Comparison of ENCODE assay signal across 21 cellular contexts in the genomic region with DNA sequence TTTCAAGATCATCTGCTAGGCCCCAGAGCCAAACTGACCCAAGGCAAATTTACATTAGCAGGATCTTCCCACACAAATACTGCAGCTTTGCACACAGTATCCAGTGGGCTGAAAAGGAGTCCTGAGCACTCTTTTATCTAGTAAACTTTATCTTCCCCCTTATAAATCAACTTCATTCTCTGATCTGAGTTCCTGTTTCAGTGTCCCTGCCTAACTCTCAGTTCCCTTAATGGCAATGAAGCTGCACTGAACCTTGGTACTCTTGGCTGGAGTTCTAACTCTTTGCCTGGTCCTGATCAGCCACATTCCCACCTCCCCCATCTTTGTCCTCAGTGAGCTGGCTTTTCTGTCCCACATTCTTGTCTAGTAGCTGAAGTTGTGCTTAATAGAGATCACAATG. TPM values are rescaled to one million over a fixed set of nuclear protein-coding genes. Genes with fewer than 3 reads are reported as not detected.
"Had no signal": no experiment of that assay in that cellular context is flagged by ENCODE, and none has a peak within 500 bp of the region (broad histone marks: within the 10 kb centered on the region; RNA-seq: fewer than 3 reads in every experiment).

No MANE protein-coding gene starts in this region.

- DNase-seq: activated T-cell treated with anti-CD3 and anti-CD28 coated beads, Interleukin-2, amount 50 U/mL, for 24 hours; brain microvascular endothelial cell; central memory CD4-positive, alpha-beta T cell; glutamatergic neuron; immature natural killer cell; left ventricle myocardium inferior; ovary; psoas muscle; spleen; stimulated activated CD4-positive, alpha-beta T cell treated with anti-CD3 and anti-CD28 coated beads, Interleukin-4, amount 100 ng/mL, for 1 hour; stimulated activated naive CD4-positive, alpha-beta T cell treated with Interleukin-2 at 50 U/mL for 16 hours; tibial artery; WERI-Rb-1 had no signal

- H2AFZ ChIP-seq: hepatocyte had no signal

- H3K27me3 Mint-ChIP-seq: activated T-helper 17 cell treated with anti-CD3 and anti-CD28 coated beads, Interleukin-2, amount 50 U/mL, for 72 hours had no signal

- H3K27ac Mint-ChIP-seq: activated naive CD4-positive, alpha-beta T cell treated with anti-CD3 and anti-CD28 coated beads, Interleukin-2, amount 50 U/mL, for 72 hours; activated T-cell treated with anti-CD3 and anti-CD28 coated beads, Interleukin-2, amount 50 U/mL, for 24 hours; activated T-helper 17 cell treated with anti-CD3 and anti-CD28 coated beads, Interleukin-2, amount 50 U/mL, for 72 hours; immature natural killer cell; nephron had no signal

- H3K4me3 ChIP-seq: ascending aorta, esophagus muscularis mucosa, hepatocyte, left ventricle myocardium inferior, ovary, psoas muscle, right atrium auricular region, spleen, tibial artery had no signal

- H3K27me3 ChIP-seq: ascending aorta, brain microvascular endothelial cell, esophagus muscularis mucosa, hepatocyte, neutrophil, ovary, right atrium auricular region, spleen, tibial artery had no signal

- H3K36me3 ChIP-seq: neutrophil, ovary, right atrium auricular region had no signal

- H3K36me3 Mint-ChIP-seq: activated naive CD4-positive, alpha-beta T cell treated with anti-CD3 and anti-CD28 coated beads, Interleukin-2, amount 50 U/mL, for 72 hours; immature natural killer cell had no signal

- H3K4me1 Mint-ChIP-seq: activated T-helper 17 cell treated with anti-CD3 and anti-CD28 coated beads, Interleukin-2, amount 50 U/mL, for 72 hours; immature natural killer cell; nephron had no signal

- H3K4me3 Mint-ChIP-seq: activated T-cell treated with anti-CD3 and anti-CD28 coated beads, Interleukin-2, amount 50 U/mL, for 24 hours; activated T-helper 17 cell treated with anti-CD3 and anti-CD28 coated beads, Interleukin-2, amount 50 U/mL, for 72 hours; immature natural killer cell; nephron had no signal

- H3K4me1 ChIP-seq: ascending aorta, esophagus muscularis mucosa, left ventricle myocardium inferior, psoas muscle, right atrium auricular region, spleen, tibial artery had no signal

- H3K4me2 ChIP-seq: hepatocyte had no signal

- H3K9me3 Mint-ChIP-seq: activated naive CD4-positive, alpha-beta T cell treated with anti-CD3 and anti-CD28 coated beads, Interleukin-2, amount 50 U/mL, for 72 hours; activated T-cell treated with anti-CD3 and anti-CD28 coated beads, Interleukin-2, amount 50 U/mL, for 24 hours; activated T-helper 17 cell treated with anti-CD3 and anti-CD28 coated beads, Interleukin-2, amount 50 U/mL, for 72 hours; immature natural killer cell had no signal

- ATAC-seq: activated naive CD4-positive, alpha-beta T cell treated with anti-CD3 and anti-CD28 coated beads, Interleukin-2, amount 50 U/mL, for 72 hours; activated T-helper 17 cell treated with anti-CD3 and anti-CD28 coated beads, Interleukin-2, amount 50 U/mL, for 72 hours; psoas muscle had no signal

- H3K9me3 ChIP-seq: ascending aorta, esophagus muscularis mucosa, left ventricle myocardium inferior, neutrophil, psoas muscle, right atrium auricular region, tibial artery had no signal

- H3K79me2 ChIP-seq: hepatocyte had no signal

- H3K27ac ChIP-seq: ascending aorta, brain microvascular endothelial cell, esophagus muscularis mucosa, hepatocyte, left ventricle myocardium inferior, neutrophil, ovary, psoas muscle, right atrium auricular region, spleen, tibial artery, WERI-Rb-1 had no signal

RNA-seq across cellular contexts. Expression of a gene that starts 37.4 kb away (rescaled TPM):
- polyA plus RNA-seq: immature natural killer cell had no signal
